In the genomic region with DNA sequence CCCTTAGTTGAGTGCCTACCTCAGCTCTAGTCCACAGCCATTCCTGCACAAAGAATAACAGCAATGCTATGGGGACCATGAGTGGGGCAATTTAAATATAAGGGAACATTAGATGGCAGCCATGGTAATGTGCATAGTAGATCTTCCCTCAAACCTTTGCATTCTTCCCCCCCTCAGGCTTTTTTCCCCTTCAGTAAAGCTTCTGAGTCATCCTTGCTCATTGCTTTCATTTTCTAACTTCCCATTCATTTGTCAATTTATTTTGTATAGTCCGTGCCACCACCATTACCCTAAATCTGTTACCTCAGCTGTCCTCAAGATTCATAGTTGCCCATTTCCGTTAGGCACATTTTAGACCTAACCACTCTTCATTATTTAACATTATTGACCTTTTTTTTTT, we compare ENCODE assay signal across 14 cellular contexts. TPM values are rescaled to one million over a fixed set of nuclear protein-coding genes. Genes with fewer than 3 reads are reported as not detected.
DNase-seq lines count a peak whose midpoint lies in the region; ATAC-seq and TF ChIP-seq lines count a peak whose summit lies in the region.
"Had no signal": no experiment of that assay in that cellular context is flagged by ENCODE, and none has a peak within 500 bp of the region (broad histone marks: within the 10 kb centered on the region; RNA-seq: fewer than 3 reads in every experiment).

No MANE protein-coding gene starts in this region.

- no peak overlapping the region for H3K4me2 ChIP-seq in OCI-LY7 (ENCODE audit: low read length)

- no peaks in the 10 kb centered on the region for H3K36me3 ChIP-seq in OCI-LY7 (ENCODE audit: insufficient read depth, low read length)
- H3K36me3 ChIP-seq: lower lobe of right lung, spleen had no signal

- no peak overlapping the region for H2AFZ ChIP-seq in OCI-LY7 (ENCODE audit: low read length)

- H3K9me3 ChIP-seq in OCI-LY7 (ENCODE audit: low read length) = no peaks in the 10 kb centered on the region
- H3K9me3 ChIP-seq: body of pancreas, lower lobe of right lung, spleen, tibial artery had no signal

- H3K27ac Mint-ChIP-seq in activated T-helper 1 cell treated with anti-CD3 and anti-CD28 coated beads, Interleukin-12 subunit alpha, Interleukin-12 subunit beta, Interleukin-2, Interleukin-4 antibody, amounts not matched to agents 30 ng/mL and 10 ng/mL and 1 ng/mL, durations not matched to agents 14 hours and 24 hours and 36 hours = peak overlapping the region; percentile 1
- H3K27ac Mint-ChIP-seq: effector memory CD8-positive, alpha-beta T cell had no signal

- intact Hi-C loops in activated T-helper 1 cell treated with anti-CD3 and anti-CD28 coated beads, Interleukin-12 subunit alpha, Interleukin-12 subunit beta, Interleukin-2, Interleukin-4 antibody, amounts not matched to agents 30 ng/mL and 10 ng/mL and 1 ng/mL, durations not matched to agents 14 hours and 24 hours and 36 hours (cut with micrococcal nuclease) = no loop called here
- intact Hi-C loops in OCI-LY7 (cut with micrococcal nuclease; ENCODE audit: unreplicated experiment) = no loop called here

- no peaks in the 10 kb centered on the region for H3K36me3 Mint-ChIP-seq in activated T-helper 1 cell treated with anti-CD3 and anti-CD28 coated beads, Interleukin-12 subunit alpha, Interleukin-12 subunit beta, Interleukin-2, Interleukin-4 antibody, amounts not matched to agents 30 ng/mL and 10 ng/mL and 1 ng/mL, durations not matched to agents 14 hours and 24 hours and 36 hours (ENCODE audit: low read depth)

- no peaks in the 10 kb centered on the region for H3K4me1 ChIP-seq in OCI-LY7 (ENCODE audit: insufficient read depth, low read length, poor library complexity, severe bottlenecking)

- H3K4me1 Mint-ChIP-seq in activated T-helper 1 cell treated with anti-CD3 and anti-CD28 coated beads, Interleukin-12 subunit alpha, Interleukin-12 subunit beta, Interleukin-2, Interleukin-4 antibody, amounts not matched to agents 30 ng/mL and 10 ng/mL and 1 ng/mL, durations not matched to agents 14 hours and 24 hours and 36 hours (ENCODE audit: low read depth) = peaks cover 33% of the 10 kb centered on the region

- H3K9me2 ChIP-seq in OCI-LY7 (ENCODE audit: insufficient read depth, low read length) = no peaks in the 10 kb centered on the region

- H3K27me3 Mint-ChIP-seq in activated T-helper 1 cell treated with anti-CD3 and anti-CD28 coated beads, Interleukin-12 subunit alpha, Interleukin-12 subunit beta, Interleukin-2, Interleukin-4 antibody, amounts not matched to agents 30 ng/mL and 10 ng/mL and 1 ng/mL, durations not matched to agents 14 hours and 24 hours and 36 hours (ENCODE audit: insufficient read depth) = no peaks in the 10 kb centered on the region
- H3K27me3 Mint-ChIP-seq: effector memory CD8-positive, alpha-beta T cell had no signal

- TF ChIP-seq CTCF in OCI-LY7 (conservative IDR thresholded peaks at IDR 0.05; ENCODE audit: low read length) = no peak

- DNase-seq in EH (ENCODE audit: low read depth) (peak; percentile 60), HT1080 (ENCODE audit: low read depth) (peak; percentile 69), iris pigment epithelial cell (ENCODE audit: low read depth) (peak; percentile 68), SK-N-DZ (ENCODE audit: low spot score) (no peak), OCI-LY7 (ENCODE audit: low spot score) (no peak)
- DNase-seq in activated T-helper 1 cell treated with anti-CD3 and anti-CD28 coated beads, Interleukin-12 subunit alpha, Interleukin-12 subunit beta, Interleukin-2, Interleukin-4 antibody, amounts not matched to agents 30 ng/mL and 10 ng/mL and 1 ng/mL, durations not matched to agents 14 hours and 24 hours and 36 hours (ENCODE audit: low spot score) = no peak
- DNase-seq: body of pancreas; effector memory CD8-positive, alpha-beta T cell; lower lobe of right lung; NCI-H1105 treated with DMSO at 0.1 percent for 48 hours; NCI-H510A treated with DMSO at 0.1 percent for 48 hours; spleen; tibial artery had no signal

- H3K4me3 ChIP-seq in OCI-LY7 (ENCODE audit: low read depth, low read length, poor library complexity, severe bottlenecking) = no peak overlapping the region
- H3K4me3 ChIP-seq: body of pancreas, lower lobe of right lung, spleen, tibial artery had no signal

- H3K79me2 ChIP-seq in OCI-LY7 (ENCODE audit: insufficient read depth, low read depth, low read length) = no peaks in the 10 kb centered on the region

- POLR2A ChIA-PET in OCI-LY7 (lab: Charles Lee) = interaction anchor here (0.6 kb wide), 1 partner anchor 503 kb away, joined by 3 read pairs; no protein-coding TSS in a partner anchor

- no peaks in the 10 kb centered on the region for H4K20me1 ChIP-seq in OCI-LY7 (ENCODE audit: insufficient read depth, low read length)

- H3K27ac ChIP-seq in OCI-LY7 (ENCODE audit: low read depth, low read length, poor library complexity, severe bottlenecking) = no peak overlapping the region
- H3K27ac ChIP-seq: body of pancreas, lower lobe of right lung, spleen, tibial artery had no signal

- ATAC-seq in HG03025 (IDR thresholded peaks at IDR 0.05; ENCODE audit: low FRiP score, unreplicated experiment) = no peak
- ATAC-seq: body of pancreas; effector memory CD8-positive, alpha-beta T cell; lower lobe of right lung had no signal

- CTCF ChIA-PET in OCI-LY7 (lab: Charles Lee; ENCODE audit: unreplicated experiment) = no interaction called here

- H3K9me3 Mint-ChIP-seq in activated T-helper 1 cell treated with anti-CD3 and anti-CD28 coated beads, Interleukin-12 subunit alpha, Interleukin-12 subunit beta, Interleukin-2, Interleukin-4 antibody, amounts not matched to agents 30 ng/mL and 10 ng/mL and 1 ng/mL, durations not matched to agents 14 hours and 24 hours and 36 hours = no peaks in the 10 kb centered on the region
- H3K9me3 Mint-ChIP-seq: effector memory CD8-positive, alpha-beta T cell had no signal

- BruUV-seq in OCI-LY7 (replicated peaks; lab: Mats Ljungman, UMichigan) = no TSS peak

- H3K4me3 Mint-ChIP-seq in activated T-helper 1 cell treated with anti-CD3 and anti-CD28 coated beads, Interleukin-12 subunit alpha, Interleukin-12 subunit beta, Interleukin-2, Interleukin-4 antibody, amounts not matched to agents 30 ng/mL and 10 ng/mL and 1 ng/mL, durations not matched to agents 14 hours and 24 hours and 36 hours = no peak overlapping the region
- H3K4me3 Mint-ChIP-seq: effector memory CD8-positive, alpha-beta T cell had no signal

RNA-seq across cellular contexts. Expression of a gene that starts 10.7 kb away (rescaled TPM):
- total RNA-seq in HT1080 (2014; rRNA removed; shearing (Covaris generic)) = 3.8 and 7.1 TPM in 2 replicates
- 3.7 and 6.9 TPM in 2 replicates for polyA plus RNA-seq in HT1080 (2015; cell fraction: cytosol; rRNA removed)
- polyA plus RNA-seq in HT1080 (2015; cell fraction: nucleus; rRNA removed) = 14.6 and 14.7 TPM in 2 replicates
- 6.2 and 6.4 TPM in 2 replicates for total RNA-seq in activated T-helper 1 cell treated with anti-CD3 and anti-CD28 coated beads, Interleukin-12 subunit alpha, Interleukin-12 subunit beta, Interleukin-2, Interleukin-4 antibody, amounts not matched to agents 30 ng/mL and 10 ng/mL and 1 ng/mL, durations not matched to agents 14 hours and 24 hours and 36 hours
- polyA plus RNA-seq in SK-N-DZ (2014; cell fraction: cytosol; rRNA removed) = 19.5 and 20.5 TPM in 2 replicates
- 40.3 and 45.1 TPM in 2 replicates for polyA plus RNA-seq in SK-N-DZ (2014; cell fraction: nucleus; rRNA removed)
- 0.16 TPM in 1 of 2 replicates, not detected in the other for total RNA-seq in OCI-LY7 (2014; rRNA removed; shearing (Covaris generic))
- total RNA-seq in OCI-LY7 (2022) = 0.68 and 0.78 TPM in 2 replicates

Comparison
In these comparisons a context has a peak if more than half of its experiments do, and no peak if none do; other contexts are left out.
1. DNase-seq: peak in EH (single experiment), HT1080 (single experiment) and iris pigment epithelial cell (single experiment); none in activated T-helper 1 cell treated with anti-CD3 and anti-CD28 coated beads, Interleukin-12 subunit alpha, Interleukin-12 subunit beta, Interleukin-2, Interleukin-4 antibody, amounts not matched to agents 30 ng/mL and 10 ng/mL and 1 ng/mL, durations not matched to agents 14 hours and 24 hours and 36 hours (single experiment), SK-N-DZ (single experiment) and OCI-LY7 (single experiment).